20 cellular contexts compared by ENCODE assay signal in the genomic region with DNA sequence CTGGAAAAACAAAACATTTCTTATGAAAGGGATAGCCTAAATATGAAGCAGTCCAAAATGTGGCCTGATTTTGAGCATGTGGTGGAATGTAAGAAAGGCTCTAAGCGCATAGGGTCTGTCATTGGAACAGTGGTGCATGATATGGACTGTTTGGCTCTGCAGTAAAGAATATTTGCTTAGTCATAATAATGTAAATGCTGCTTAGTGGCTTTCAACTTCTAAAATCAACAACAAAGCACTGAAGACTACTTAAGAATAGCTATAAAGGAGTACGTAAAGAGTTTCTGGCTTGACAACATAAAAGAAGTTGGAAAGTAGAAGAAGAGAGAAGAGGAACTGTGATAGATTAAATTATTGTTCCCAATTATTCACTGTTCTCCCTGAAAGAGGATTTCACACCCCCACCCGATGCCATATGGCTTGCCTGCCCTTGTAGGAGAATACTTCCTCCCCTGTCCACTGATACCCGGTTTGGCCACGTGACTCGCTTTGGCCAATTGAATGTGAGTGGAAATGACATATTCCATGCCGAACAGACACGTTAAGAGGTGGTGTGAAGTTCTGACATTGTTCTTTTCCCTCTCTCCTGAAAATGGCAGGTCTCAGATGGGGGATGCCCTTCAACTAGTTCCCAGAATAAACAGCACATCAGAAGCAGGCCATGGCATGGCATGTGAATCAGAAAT. TPM values are rescaled to one million over a fixed set of nuclear protein-coding genes. Genes with fewer than 3 reads are reported as not detected.
"Had no signal": no experiment of that assay in that cellular context is flagged by ENCODE, and none has a peak within 500 bp of the region (broad histone marks: within the 10 kb centered on the region; RNA-seq: fewer than 3 reads in every experiment).

No MANE protein-coding gene starts in this region.

- H3K36me3 ChIP-seq: gastrocnemius medialis, heart right ventricle, right atrium auricular region, stomach, thoracic aorta had no signal

- FAIRE-seq: endometrium, islet of Langerhans, small intestine had no signal

- DNase-seq: effector memory CD4-positive, alpha-beta T cell; gastrocnemius medialis; heart right ventricle; hypothalamus; mammary epithelial cell; mucosa of descending colon; natural killer cell; posterior cingulate gyrus; small intestine; stimulated activated CD4-positive, alpha-beta T cell treated with anti-CD3 and anti-CD28 coated beads, Interleukin-12 subunit alpha, Interleukin-12 subunit beta, amount 100 ng/mL, for 4 hours; stimulated activated naive CD4-positive, alpha-beta T cell; stomach; substantia nigra; trophoblast cell had no signal

- H3K27ac ChIP-seq: gastrocnemius medialis, heart right ventricle, right atrium auricular region, stomach, thoracic aorta had no signal

- H3K4me3 ChIP-seq: gastrocnemius medialis, heart right ventricle, mucosa of descending colon, right atrium auricular region, stomach, thoracic aorta had no signal

- ATAC-seq: esophagus mucosa, gastrocnemius medialis, heart right ventricle, left lobe of liver, mucosa of descending colon, natural killer cell had no signal

- H3K27me3 ChIP-seq: right atrium auricular region had no signal

- H3K9me3 ChIP-seq: gastrocnemius medialis, heart right ventricle, mucosa of descending colon, right atrium auricular region, stomach, thoracic aorta had no signal

RNA-seq across cellular contexts. Expression of gene STUM, which starts 5.2 kb away (rescaled TPM):
- total RNA-seq: natural killer cell had no signal
- polyA plus RNA-seq: mammary epithelial cell had no signal
